7 cellular contexts compared by ENCODE assay signal in genomic region chr10:71358906-71359305, GRCh38. TPM values are rescaled to one million over a fixed set of nuclear protein-coding genes. Genes with fewer than 3 reads are reported as not detected.
A peak's percentile ranks its signal among the peaks of the same experiment; 100 is the strongest.
DNase-seq lines count a peak whose midpoint lies in the region; ATAC-seq and TF ChIP-seq lines count a peak whose summit lies in the region.
"Not testable (repeated sequence)": the region's sequence is repeated elsewhere in the genome, so short reads cannot be mapped to it uniquely, and the experiment has no call there.

No MANE protein-coding gene starts in this region.

- H3K27ac ChIP-seq in left ventricle myocardium inferior (replicated peaks) (peak overlapping the region; percentile 59), mesodermal cell (ENCODE audit: low read depth, low read length, severe bottlenecking) (peak overlapping the region; percentile 67), skeletal muscle tissue (ENCODE audit: low read depth, low read length) (peak overlapping the region; percentile 32)

- 89 to 94% methylated on average over 10 of the region's 10 CpGs for WGBS in mesodermal cell (ENCODE audit: insufficient coverage in 2 of 2), 2 experiments

- intact Hi-C loops in dendritic cell treated with granulocyte-macrophage colony-stimulating factor and Interleukin-4, amounts not matched to agents 40 ng/mL and 50 ng/mL, for 4 days (cut with micrococcal nuclease) = loop anchor here (2.0 kb wide), 1 partner anchor 14 kb away; no protein-coding TSS in a partner anchor
- intact Hi-C loops in left ventricle myocardium inferior (cut with micrococcal nuclease) = not testable (repeated sequence)

- H3K4me3 Mint-ChIP-seq in T-helper 2 cell treated with Interferon-gamma antibody and Interleukin-4, amounts not matched to agents 5 μg/mL and 100 μg/mL, for 36 hours; dendritic cell treated with granulocyte-macrophage colony-stimulating factor and Interleukin-4, amounts not matched to agents 40 ng/mL and 50 ng/mL, for 4 days; stimulated activated naive CD8-positive, alpha-beta T cell treated with anti-CD3 and anti-CD28 coated beads, Interleukin-15, amount 100 ng/mL, for 72 hours: not testable (repeated sequence)

- H3K4me3 ChIP-seq in left ventricle myocardium inferior; mesodermal cell (ENCODE audit: extremely low read depth, insufficient read depth, low read length, poor library complexity, severe bottlenecking); skeletal muscle tissue (ENCODE audit: low read length in 3 of 3): not testable (repeated sequence)

- DNase-seq in T-helper 2 cell treated with Interferon-gamma antibody and Interleukin-4, amounts not matched to agents 5 μg/mL and 100 μg/mL, for 36 hours (ENCODE audit: low spot score); left ventricle myocardium inferior; stimulated activated naive CD8-positive, alpha-beta T cell treated with anti-CD3 and anti-CD28 coated beads, Interleukin-15, amount 100 ng/mL, for 72 hours: not testable (repeated sequence)

- H3K9me3 Mint-ChIP-seq in T-helper 2 cell treated with Interferon-gamma antibody and Interleukin-4, amounts not matched to agents 5 μg/mL and 100 μg/mL, for 36 hours; dendritic cell treated with granulocyte-macrophage colony-stimulating factor and Interleukin-4, amounts not matched to agents 40 ng/mL and 50 ng/mL, for 4 days; stimulated activated naive CD8-positive, alpha-beta T cell treated with anti-CD3 and anti-CD28 coated beads, Interleukin-15, amount 100 ng/mL, for 72 hours: not testable (repeated sequence)

- not testable (repeated sequence) for H3K4me1 Mint-ChIP-seq in T-helper 2 cell treated with Interferon-gamma antibody and Interleukin-4, amounts not matched to agents 5 μg/mL and 100 μg/mL, for 36 hours (ENCODE audit: low read depth); stimulated activated naive CD8-positive, alpha-beta T cell treated with anti-CD3 and anti-CD28 coated beads, Interleukin-15, amount 100 ng/mL, for 72 hours
- H3K4me1 Mint-ChIP-seq in dendritic cell treated with granulocyte-macrophage colony-stimulating factor and Interleukin-4, amounts not matched to agents 40 ng/mL and 50 ng/mL, for 4 days (ENCODE audit: low read depth) = peaks cover 65% of the 10 kb centered on the region

- not testable (repeated sequence) for H3K27me3 ChIP-seq in left ventricle myocardium inferior (ENCODE audit: low read depth); skeletal muscle tissue (ENCODE audit: control insufficient read depth in 3 of 3, insufficient read depth in 3 of 3, low read length in 3 of 3)

- not testable (repeated sequence) for H3K9me3 ChIP-seq in left ventricle myocardium inferior (replicated peaks); mesodermal cell (ENCODE audit: control insufficient read depth, low read length); skeletal muscle tissue (ENCODE audit: control insufficient read depth in 3 of 3, low read length in 3 of 3)

- H3K36me3 ChIP-seq in left ventricle myocardium inferior = peaks cover 26% of the 10 kb centered on the region
- H3K36me3 ChIP-seq in mesodermal cell (ENCODE audit: control insufficient read depth, insufficient read depth, low read length); skeletal muscle tissue (ENCODE audit: control insufficient read depth in 3 of 3, insufficient read depth in 3 of 3, low read length in 3 of 3): not testable (repeated sequence)

- not testable (repeated sequence) for H3K4me1 ChIP-seq in left ventricle myocardium inferior; skeletal muscle tissue (ENCODE audit: control insufficient read depth in 3 of 3, insufficient read depth in 3 of 3, low read length in 3 of 3)
- H3K4me1 ChIP-seq in mesodermal cell (ENCODE audit: control insufficient read depth, insufficient read depth, low read length, poor library complexity, severe bottlenecking) = peaks cover 34% of the 10 kb centered on the region

- H3K27ac Mint-ChIP-seq in T-helper 2 cell treated with Interferon-gamma antibody and Interleukin-4, amounts not matched to agents 5 μg/mL and 100 μg/mL, for 36 hours = peak overlapping the region; percentile 49
- H3K27ac Mint-ChIP-seq in dendritic cell treated with granulocyte-macrophage colony-stimulating factor and Interleukin-4, amounts not matched to agents 40 ng/mL and 50 ng/mL, for 4 days = peak overlapping the region; percentile 93
- H3K27ac Mint-ChIP-seq in stimulated activated naive CD8-positive, alpha-beta T cell treated with anti-CD3 and anti-CD28 coated beads, Interleukin-15, amount 100 ng/mL, for 72 hours = peak overlapping the region; percentile 79 to 81

- not testable (repeated sequence) for H3K27me3 Mint-ChIP-seq in T-helper 2 cell treated with Interferon-gamma antibody and Interleukin-4, amounts not matched to agents 5 μg/mL and 100 μg/mL, for 36 hours (ENCODE audit: low read depth); dendritic cell treated with granulocyte-macrophage colony-stimulating factor and Interleukin-4, amounts not matched to agents 40 ng/mL and 50 ng/mL, for 4 days; stimulated activated naive CD8-positive, alpha-beta T cell treated with anti-CD3 and anti-CD28 coated beads, Interleukin-15, amount 100 ng/mL, for 72 hours

- not testable (repeated sequence) for TF ChIP-seq CTCF in left ventricle myocardium inferior (IDR thresholded peaks at IDR 0.05; ENCODE audit: borderline replicate concordance)

- not testable (repeated sequence) for H3K9ac ChIP-seq in skeletal muscle tissue (ENCODE audit: low read depth in 1 of 3, low read length in 3 of 3)

- ATAC-seq in HG02642 (IDR thresholded peaks at IDR 0.05; ENCODE audit: poor library complexity, unreplicated experiment) = peak; percentile 12
- ATAC-seq in stimulated activated naive CD8-positive, alpha-beta T cell treated with anti-CD3 and anti-CD28 coated beads, Interleukin-15, amount 100 ng/mL, for 72 hours = not testable (repeated sequence)

- H3K36me3 Mint-ChIP-seq in T-helper 2 cell treated with Interferon-gamma antibody and Interleukin-4, amounts not matched to agents 5 μg/mL and 100 μg/mL, for 36 hours (ENCODE audit: low read depth) = not testable (repeated sequence)
- peaks cover 80% of the 10 kb centered on the region for H3K36me3 Mint-ChIP-seq in dendritic cell treated with granulocyte-macrophage colony-stimulating factor and Interleukin-4, amounts not matched to agents 40 ng/mL and 50 ng/mL, for 4 days (ENCODE audit: low read depth)

RNA-seq across cellular contexts. Expression of gene CDH23, which starts 37.8 kb away (rescaled TPM):
- 4.5 TPM for total RNA-seq in left ventricle myocardium inferior
- 3.8 TPM for polyA plus RNA-seq in mesodermal cell (2013, experiment 1 of 2)
- 2.2 TPM for polyA plus RNA-seq in mesodermal cell (2013, experiment 2 of 2)
- 3.7 TPM for total RNA-seq in skeletal muscle tissue

RNA-seq across cellular contexts. Expression of gene SLC29A3, which starts 39.8 kb away (rescaled TPM):
- total RNA-seq in left ventricle myocardium inferior = 1.7 TPM
- 7.2 TPM for polyA plus RNA-seq in mesodermal cell (2013, experiment 1 of 2)
- polyA plus RNA-seq in mesodermal cell (2013, experiment 2 of 2) = 4.8 TPM
- 1.0 TPM for total RNA-seq in skeletal muscle tissue
